In the genomic region with DNA sequence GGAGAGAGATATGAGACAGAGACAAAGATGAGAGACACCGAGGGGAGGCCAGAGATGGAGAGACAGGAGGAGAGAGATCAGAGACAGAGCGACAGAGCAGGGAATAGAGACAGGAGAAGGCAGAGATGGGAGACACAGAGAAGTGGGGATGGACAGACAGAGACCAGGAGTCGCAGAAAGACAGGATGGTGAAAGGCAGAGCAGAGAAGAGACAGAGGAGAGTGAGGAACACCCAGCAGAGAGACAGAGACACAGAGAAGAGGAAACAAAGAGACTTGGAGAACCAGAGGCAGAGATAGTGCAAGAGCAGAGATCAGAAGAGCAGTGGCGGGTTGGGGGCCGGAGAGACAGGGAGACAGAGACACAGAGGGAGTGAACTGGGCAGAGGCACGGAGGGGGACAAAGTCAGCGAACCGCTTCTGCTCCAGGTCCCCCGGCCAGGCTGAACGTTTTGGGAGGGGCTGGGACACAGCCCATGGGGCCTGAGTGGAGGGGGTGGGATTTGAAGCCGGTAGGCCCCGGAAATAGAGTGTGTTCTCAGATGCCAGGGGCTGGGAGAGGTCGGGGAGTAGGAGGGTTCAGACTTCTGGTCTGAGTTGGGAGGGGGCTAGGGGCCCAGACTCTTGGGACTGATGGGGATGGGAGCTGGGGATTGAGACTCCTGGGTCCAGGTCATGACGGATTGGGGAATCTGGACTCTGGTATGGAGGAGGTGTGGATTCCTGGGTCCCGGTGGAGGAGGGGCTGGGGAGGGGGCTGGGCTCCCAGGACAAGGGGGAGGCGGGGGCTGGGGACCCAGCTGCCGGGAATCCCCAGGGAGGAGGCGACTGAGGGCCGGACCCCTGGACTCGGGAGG, we compare ENCODE assay signal across 8 cellular contexts. TPM values are rescaled to one million over a fixed set of nuclear protein-coding genes. Genes with fewer than 3 reads are reported as not detected.
A peak's percentile ranks its signal among the peaks of the same experiment; 100 is the strongest.
DNase-seq lines count a peak whose midpoint lies in the region; FAIRE-seq and TF ChIP-seq lines count a peak whose summit lies in the region.

No MANE protein-coding gene starts in this region.

- WGBS in adrenal gland, 4 donors, result 9 to 23% (median 11%) methylated on average over 11 to 20 of the region's 20 CpGs

- peak overlapping the region in 4 of 5 donors; percentile 71 to 91 (median 78) for H3K27ac ChIP-seq in adrenal gland
- peak overlapping the region; percentile 95 for H3K27ac ChIP-seq in skeletal muscle tissue (ENCODE audit: low read depth, low read length)

- no peak for TF ChIP-seq POLR2A in adrenal gland (IDR thresholded peaks at IDR 0.05)

- H3K27me3 ChIP-seq in adrenal gland (no peaks in the 10 kb centered on the region), skeletal muscle tissue (ENCODE audit: control insufficient read depth in 3 of 3, insufficient read depth in 3 of 3, low read length in 3 of 3) (peaks cover 0 to 5% (median 3%) of the 10 kb centered on the region in 3 donors)

- no peaks in the 10 kb centered on the region for H3K9me3 ChIP-seq in adrenal gland (replicated peaks in 1 of 3)
- H3K9me3 ChIP-seq in skeletal muscle tissue (ENCODE audit: control insufficient read depth in 3 of 3, low read length in 3 of 3), result no peaks in the 10 kb centered on the region

- H3K4me1 ChIP-seq in adrenal gland (replicated peaks in 1 of 2), result peaks cover 12% of the 10 kb centered on the region in 2 donors
- peaks cover 12 to 20% (median 13%) of the 10 kb centered on the region in 3 donors for H3K4me1 ChIP-seq in skeletal muscle tissue (ENCODE audit: control insufficient read depth in 3 of 3, insufficient read depth in 3 of 3, low read length in 3 of 3)

- H3K9ac ChIP-seq in skeletal muscle tissue (ENCODE audit: low read depth in 1 of 3, low read length in 3 of 3), result peak overlapping the region; percentile 90 to 94 (median 91)

- no peak for TF ChIP-seq CTCF in adrenal gland (IDR thresholded peaks at IDR 0.05)

- DNase-seq in EH (ENCODE audit: low read depth), result peak; percentile 60
- DNase-seq in HTR-8/SVneo (ENCODE audit: insufficient read length, low spot score), result peak; percentile 20
- peak in 1 of 7 donors; percentile 29 for DNase-seq in adrenal gland
- DNase-seq in hippocampal formation (lab: John Stamatoyannopoulos, UW), result no peak
- no peak for DNase-seq in NCI-H187 (lab: John Stamatoyannopoulos, UW)
- no peak for DNase-seq in activated CD4-positive, CD25-positive, alpha-beta regulatory T cell (lab: John Stamatoyannopoulos, UW)

- FAIRE-seq in HTR-8/SVneo (lab: Jason Lieb, UNC), result no peak

- H3K36me3 ChIP-seq in adrenal gland (replicated peaks in 1 of 2), result peaks cover 0 to 9% of the 10 kb centered on the region in 2 donors
- peaks cover 0 to 12% (median 6%) of the 10 kb centered on the region in 3 donors for H3K36me3 ChIP-seq in skeletal muscle tissue (ENCODE audit: control insufficient read depth in 3 of 3, insufficient read depth in 3 of 3, low read length in 3 of 3)

- H3K4me3 ChIP-seq in adrenal gland (peak overlapping the region in 3 of 4 donors; percentile 49 to 95 (median 56)), iPS-11a (ENCODE audit: low read depth, low read length) (peak overlapping the region; percentile 74), skeletal muscle tissue (ENCODE audit: low read length in 3 of 3) (peak overlapping the region; percentile 85 to 87 (median 86))

- intact Hi-C loops in adrenal gland (cut with DNase I), result no loop called here

RNA-seq across cellular contexts. Expression of gene ZNF579, which starts 0.7 kb away (rescaled TPM):
- 10 to 100 TPM in 2 of 8 donors, 1 to 10 TPM in 6; 3.5 to 15.8 (median 8.4) TPM for total RNA-seq in adrenal gland
- polyA plus RNA-seq in adrenal gland, result 10 to 100 TPM in 2 of 3 donors, 1 to 10 TPM in 1; 2.8 to 27.1 (median 12.2) TPM
- 1.6 TPM for total RNA-seq in skeletal muscle tissue

RNA-seq across cellular contexts. Expression of gene FIZ1, which starts 19.3 kb away (rescaled TPM):
- total RNA-seq in adrenal gland, result 10 to 100 TPM in 4 of 8 donors, 1 to 10 TPM in 4; 5.7 to 19.7 (median 10.4) TPM
- 10 to 100 TPM in 2 of 3 donors, 1 to 10 TPM in 1; 6.3 to 19.6 (median 15.2) TPM for polyA plus RNA-seq in adrenal gland
- under 0.01 TPM for total RNA-seq in skeletal muscle tissue

RNA-seq across cellular contexts. Expression of gene ZNF524, which starts 20.1 kb away (rescaled TPM):
- 10 to 100 TPM; 14.1 to 83.7 (median 28.3) TPM for total RNA-seq in adrenal gland
- polyA plus RNA-seq in adrenal gland, result 10 to 100 TPM in 2 of 3 donors, under 1 TPM in 1; 0.93 to 57.6 (median 57.1) TPM
- total RNA-seq in skeletal muscle tissue, result 4.7 TPM

RNA-seq across cellular contexts. Expression of gene ZNF865, which starts 25.5 kb away (rescaled TPM):
- total RNA-seq in adrenal gland (10 to 100 TPM in 5 of 8 donors, 1 to 10 TPM in 3; 5.3 to 19.6 (median 10.6) TPM), skeletal muscle tissue (1.0 TPM)
- 10 to 100 TPM in 2 of 3 donors, 1 to 10 TPM in 1; 2.0 to 24.7 (median 11.7) TPM for polyA plus RNA-seq in adrenal gland

RNA-seq across cellular contexts. Expression of gene SBK3, which starts 34.7 kb away (rescaled TPM):
- total RNA-seq in adrenal gland (under 1 TPM in 2 of 8 donors, not detected in 6; 0.18 to 0.68 TPM), skeletal muscle tissue (not detected)
- polyA plus RNA-seq in adrenal gland, result under 1 TPM in 1 of 3 donors, not detected in 2; 0.10 TPM

Comparison
In these comparisons a context has a peak if more than half of its experiments do, and no peak if none do; other contexts are left out.
1. DNase-seq: peak in EH (single experiment) and HTR-8/SVneo (single experiment); none in hippocampal formation (0 of 2), NCI-H187 (0 of 2) and activated CD4-positive, CD25-positive, alpha-beta regulatory T cell (0 of 4).
2. Peak in every context shown above with its lines, with median percentiles within 50 percentile points of each other: H3K4me3 ChIP-seq.